ENCODE assay signal across 1 cellular context in the genomic region with DNA sequence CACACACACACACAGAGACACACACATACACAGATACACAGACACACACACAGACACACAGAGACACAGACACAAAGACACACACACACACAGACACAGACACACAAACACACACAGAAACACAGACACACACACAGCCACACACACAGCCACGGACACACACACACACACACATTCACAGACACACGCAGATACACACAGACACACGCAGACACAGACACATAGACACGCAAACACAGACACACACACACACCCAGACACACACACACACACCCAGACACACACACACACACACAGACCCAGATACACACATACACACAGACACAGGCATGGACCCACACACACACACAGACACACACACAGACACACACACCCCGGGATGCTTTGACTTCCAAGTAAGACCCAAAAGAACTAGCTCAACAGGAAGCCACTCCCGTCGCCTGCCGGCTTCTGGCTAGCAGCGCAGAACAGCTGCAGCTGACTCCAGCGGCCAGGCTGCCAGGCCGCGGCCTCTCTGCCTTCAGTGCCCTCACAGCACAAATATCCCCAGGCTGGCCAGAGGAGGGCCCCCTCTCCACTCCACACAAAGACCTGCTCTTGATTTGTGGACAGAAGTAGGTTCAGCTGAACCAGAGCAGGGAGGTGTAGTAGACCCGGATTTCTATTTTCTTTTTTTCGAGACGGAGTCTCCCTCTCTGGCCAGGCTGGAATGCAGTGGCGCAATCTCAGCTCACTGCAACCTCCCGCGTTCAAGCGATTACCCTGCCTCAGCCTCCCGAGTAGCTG.
TF ChIP-seq lines count a peak whose summit lies in the region.

No MANE protein-coding gene starts in this region.

TF ChIP-seq in WTC11, 78 proteins besides CTCF, POLR2A, EP300 and RAD21 (continued from another document):
- TF ChIP-seq, protein P1, sequence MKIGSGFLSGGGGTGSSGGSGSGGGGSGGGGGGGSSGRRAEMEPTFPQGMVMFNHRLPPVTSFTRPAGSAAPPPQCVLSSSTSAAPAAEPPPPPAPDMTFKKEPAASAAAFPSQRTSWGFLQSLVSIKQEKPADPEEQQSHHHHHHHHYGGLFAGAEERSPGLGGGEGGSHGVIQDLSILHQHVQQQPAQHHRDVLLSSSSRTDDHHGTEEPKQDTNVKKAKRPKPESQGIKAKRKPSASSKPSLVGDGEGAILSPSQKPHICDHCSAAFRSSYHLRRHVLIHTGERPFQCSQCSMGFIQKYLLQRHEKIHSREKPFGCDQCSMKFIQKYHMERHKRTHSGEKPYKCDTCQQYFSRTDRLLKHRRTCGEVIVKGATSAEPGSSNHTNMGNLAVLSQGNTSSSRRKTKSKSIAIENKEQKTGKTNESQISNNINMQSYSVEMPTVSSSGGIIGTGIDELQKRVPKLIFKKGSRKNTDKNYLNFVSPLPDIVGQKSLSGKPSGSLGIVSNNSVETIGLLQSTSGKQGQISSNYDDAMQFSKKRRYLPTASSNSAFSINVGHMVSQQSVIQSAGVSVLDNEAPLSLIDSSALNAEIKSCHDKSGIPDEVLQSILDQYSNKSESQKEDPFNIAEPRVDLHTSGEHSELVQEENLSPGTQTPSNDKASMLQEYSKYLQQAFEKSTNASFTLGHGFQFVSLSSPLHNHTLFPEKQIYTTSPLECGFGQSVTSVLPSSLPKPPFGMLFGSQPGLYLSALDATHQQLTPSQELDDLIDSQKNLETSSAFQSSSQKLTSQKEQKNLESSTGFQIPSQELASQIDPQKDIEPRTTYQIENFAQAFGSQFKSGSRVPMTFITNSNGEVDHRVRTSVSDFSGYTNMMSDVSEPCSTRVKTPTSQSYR (CRISPR knock-in tag; IDR thresholded peaks at IDR 0.05) = no peak
- no peak for TF ChIP-seq NR3C1 (CRISPR knock-in tag; conservative IDR thresholded peaks at IDR 0.05; ENCODE audit: low read depth)
- TF ChIP-seq, protein P2, sequence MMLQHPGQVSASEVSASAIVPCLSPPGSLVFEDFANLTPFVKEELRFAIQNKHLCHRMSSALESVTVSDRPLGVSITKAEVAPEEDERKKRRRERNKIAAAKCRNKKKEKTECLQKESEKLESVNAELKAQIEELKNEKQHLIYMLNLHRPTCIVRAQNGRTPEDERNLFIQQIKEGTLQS (CRISPR knock-in tag; conservative IDR thresholded peaks at IDR 0.05) = no peak
- no peak for TF ChIP-seq RORB (CRISPR knock-in tag; IDR thresholded peaks at IDR 0.05)
- 0 out of 2 replicates have a peak, but pooled peaks have one; percentile 14 for TF ChIP-seq ETV6 (CRISPR knock-in tag; IDR thresholded peaks at IDR 0.05)
- TF ChIP-seq, protein P3, sequence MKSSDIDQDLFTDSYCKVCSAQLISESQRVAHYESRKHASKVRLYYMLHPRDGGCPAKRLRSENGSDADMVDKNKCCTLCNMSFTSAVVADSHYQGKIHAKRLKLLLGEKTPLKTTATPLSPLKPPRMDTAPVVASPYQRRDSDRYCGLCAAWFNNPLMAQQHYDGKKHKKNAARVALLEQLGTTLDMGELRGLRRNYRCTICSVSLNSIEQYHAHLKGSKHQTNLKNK (CRISPR knock-in tag; IDR thresholded peaks at IDR 0.05) = no peak
- TF ChIP-seq IRF2 (CRISPR knock-in tag; IDR thresholded peaks at IDR 0.05; ENCODE audit: borderline replicate concordance, low read depth) = no peak
- TF ChIP-seq, protein P4, sequence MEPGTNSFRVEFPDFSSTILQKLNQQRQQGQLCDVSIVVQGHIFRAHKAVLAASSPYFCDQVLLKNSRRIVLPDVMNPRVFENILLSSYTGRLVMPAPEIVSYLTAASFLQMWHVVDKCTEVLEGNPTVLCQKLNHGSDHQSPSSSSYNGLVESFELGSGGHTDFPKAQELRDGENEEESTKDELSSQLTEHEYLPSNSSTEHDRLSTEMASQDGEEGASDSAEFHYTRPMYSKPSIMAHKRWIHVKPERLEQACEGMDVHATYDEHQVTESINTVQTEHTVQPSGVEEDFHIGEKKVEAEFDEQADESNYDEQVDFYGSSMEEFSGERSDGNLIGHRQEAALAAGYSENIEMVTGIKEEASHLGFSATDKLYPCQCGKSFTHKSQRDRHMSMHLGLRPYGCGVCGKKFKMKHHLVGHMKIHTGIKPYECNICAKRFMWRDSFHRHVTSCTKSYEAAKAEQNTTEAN (CRISPR knock-in tag; IDR thresholded peaks at IDR 0.05) = peak; percentile 23; the same call in 1 of the 2 replicates
- TF ChIP-seq, protein P5, sequence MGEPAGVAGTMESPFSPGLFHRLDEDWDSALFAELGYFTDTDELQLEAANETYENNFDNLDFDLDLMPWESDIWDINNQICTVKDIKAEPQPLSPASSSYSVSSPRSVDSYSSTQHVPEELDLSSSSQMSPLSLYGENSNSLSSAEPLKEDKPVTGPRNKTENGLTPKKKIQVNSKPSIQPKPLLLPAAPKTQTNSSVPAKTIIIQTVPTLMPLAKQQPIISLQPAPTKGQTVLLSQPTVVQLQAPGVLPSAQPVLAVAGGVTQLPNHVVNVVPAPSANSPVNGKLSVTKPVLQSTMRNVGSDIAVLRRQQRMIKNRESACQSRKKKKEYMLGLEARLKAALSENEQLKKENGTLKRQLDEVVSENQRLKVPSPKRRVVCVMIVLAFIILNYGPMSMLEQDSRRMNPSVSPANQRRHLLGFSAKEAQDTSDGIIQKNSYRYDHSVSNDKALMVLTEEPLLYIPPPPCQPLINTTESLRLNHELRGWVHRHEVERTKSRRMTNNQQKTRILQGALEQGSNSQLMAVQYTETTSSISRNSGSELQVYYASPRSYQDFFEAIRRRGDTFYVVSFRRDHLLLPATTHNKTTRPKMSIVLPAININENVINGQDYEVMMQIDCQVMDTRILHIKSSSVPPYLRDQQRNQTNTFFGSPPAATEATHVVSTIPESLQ (CRISPR knock-in tag; IDR thresholded peaks at IDR 0.05) = no peak
- TF ChIP-seq GTF2I (CRISPR knock-in tag; conservative IDR thresholded peaks at IDR 0.05) = no peak
- TF ChIP-seq, protein P6, sequence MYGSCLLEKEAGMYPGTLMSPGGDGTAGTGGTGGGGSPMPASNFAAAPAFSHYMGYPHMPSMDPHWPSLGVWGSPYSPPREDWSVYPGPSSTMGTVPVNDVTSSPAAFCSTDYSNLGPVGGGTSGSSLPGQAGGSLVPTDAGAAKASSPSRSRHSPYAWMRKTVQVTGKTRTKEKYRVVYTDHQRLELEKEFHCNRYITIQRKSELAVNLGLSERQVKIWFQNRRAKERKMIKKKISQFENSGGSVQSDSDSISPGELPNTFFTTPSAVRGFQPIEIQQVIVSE (CRISPR knock-in tag; IDR thresholded peaks at IDR 0.05; ENCODE audit: borderline replicate concordance) = no peak
- TF ChIP-seq GABPB1 (CRISPR knock-in tag; IDR thresholded peaks at IDR 0.05) = peak; percentile 52; the same call in 1 of the 2 replicates
- TF ChIP-seq MYBL2 (CRISPR knock-in tag; IDR thresholded peaks at IDR 0.05) = no peak
